8 cellular contexts compared by ENCODE assay signal in genomic region chr16:3612510-3613466, GRCh38. TPM values are rescaled to one million over a fixed set of nuclear protein-coding genes. Genes with fewer than 3 reads are reported as not detected.
DNase-seq lines count a peak whose midpoint lies in the region; ATAC-seq lines count a peak whose summit lies in the region.

No MANE protein-coding gene starts in this region.

- peaks cover 47% of the 10 kb centered on the region for H3K4me1 Mint-ChIP-seq in central memory CD8-positive, alpha-beta T cell
- peaks cover 32 to 63% (median 58%) of the 10 kb centered on the region in 4 donors for H3K4me1 Mint-ChIP-seq in naive thymus-derived CD8-positive, alpha-beta T cell

- H3K27me3 Mint-ChIP-seq in central memory CD8-positive, alpha-beta T cell: no peaks in the 10 kb centered on the region
- H3K27me3 Mint-ChIP-seq in naive thymus-derived CD8-positive, alpha-beta T cell: no peaks in the 10 kb centered on the region

- no peaks in the 10 kb centered on the region for H3K9me3 Mint-ChIP-seq in central memory CD8-positive, alpha-beta T cell
- no peaks in the 10 kb centered on the region for H3K9me3 Mint-ChIP-seq in naive thymus-derived CD8-positive, alpha-beta T cell

- DNase-seq in Karpas-422: peak; percentile 82
- DNase-seq in central memory CD8-positive, alpha-beta T cell (ENCODE audit: low spot score in 2 of 2): no peak
- DNase-seq in naive thymus-derived CD8-positive, alpha-beta T cell: no peak
- no peak for DNase-seq in NCI-H1694 (lab: John Stamatoyannopoulos, UW)
- no peak for DNase-seq in globus pallidus (ENCODE audit: low spot score)
- DNase-seq in NCI-H1694 treated with DMSO at 0.1 percent for 48 hours (lab: John Stamatoyannopoulos, UW): no peak
- DNase-seq in hippocampal formation (lab: John Stamatoyannopoulos, UW): no peak

- peak overlapping the region; percentile 90 for H3K9ac ChIP-seq in BLaER1
- H3K9ac ChIP-seq in Karpas-422 (ENCODE audit: low read length): peak overlapping the region; percentile 96

- H3K9me3 ChIP-seq in BLaER1 (peaks cover 10% of the 10 kb centered on the region), Karpas-422 (ENCODE audit: low read length) (no peaks in the 10 kb centered on the region)

- H3K4me3 ChIP-seq in BLaER1 (peak overlapping the region; percentile 94), Karpas-422 (ENCODE audit: low read length) (peak overlapping the region; percentile 97)

- peaks cover 33% of the 10 kb centered on the region for H3K36me3 ChIP-seq in BLaER1
- peaks cover 21% of the 10 kb centered on the region for H3K36me3 ChIP-seq in Karpas-422 (ENCODE audit: insufficient read depth, low read length)

- no peak for ATAC-seq in central memory CD8-positive, alpha-beta T cell (replicated peaks; ENCODE audit: extremely low read depth, poor library complexity, severe bottlenecking)
- no peak for ATAC-seq in naive thymus-derived CD8-positive, alpha-beta T cell

- peaks cover 10% of the 10 kb centered on the region; the same call in 1 of the 2 replicates for H4K20me1 ChIP-seq in BLaER1
- no peaks in the 10 kb centered on the region for H4K20me1 ChIP-seq in Karpas-422 (ENCODE audit: insufficient read depth, low read depth, low read length)

- H2AFZ ChIP-seq in Karpas-422 (ENCODE audit: low read length): no peak overlapping the region

- POLR2A ChIA-PET in naive thymus-derived CD8-positive, alpha-beta T cell (lab: Charles Lee): interaction anchor here (0.8 to 1.6 kb wide), 8 partner anchors 13 to 632 kb away, joined by 3 to 11 read pairs (median 5); partner anchors contain the start of genes CLUAP1, NLRC3 and PKMYT1

- H3K36me3 Mint-ChIP-seq in central memory CD8-positive, alpha-beta T cell (ENCODE audit: insufficient read depth): peaks cover 24% of the 10 kb centered on the region
- peaks cover 0 to 18% (median 3%) of the 10 kb centered on the region in 3 donors for H3K36me3 Mint-ChIP-seq in naive thymus-derived CD8-positive, alpha-beta T cell

- peak overlapping the region; percentile 91 for H3K27ac ChIP-seq in BLaER1
- peak overlapping the region; percentile 91 for H3K27ac ChIP-seq in Karpas-422 (ENCODE audit: low read length)

- H3K4me2 ChIP-seq in BLaER1: peak overlapping the region; percentile 93
- H3K4me2 ChIP-seq in Karpas-422 (ENCODE audit: low read depth, low read length, poor library complexity, severe bottlenecking): peak overlapping the region; percentile 94

- no peaks in the 10 kb centered on the region for H3K27me3 ChIP-seq in BLaER1
- H3K27me3 ChIP-seq in Karpas-422 (ENCODE audit: low read length): no peaks in the 10 kb centered on the region

- peak overlapping the region; percentile 96 for H3K4me3 Mint-ChIP-seq in central memory CD8-positive, alpha-beta T cell
- peak overlapping the region; percentile 92 to 100 (median 99) for H3K4me3 Mint-ChIP-seq in naive thymus-derived CD8-positive, alpha-beta T cell

- H3K79me2 ChIP-seq in Karpas-422 (ENCODE audit: low read length): peaks cover 82% of the 10 kb centered on the region

- peak overlapping the region; percentile 98 for H3K27ac Mint-ChIP-seq in central memory CD8-positive, alpha-beta T cell (ENCODE audit: low read depth)
- peak overlapping the region; percentile 60 to 100 (median 90) for H3K27ac Mint-ChIP-seq in naive thymus-derived CD8-positive, alpha-beta T cell

- H3K9me2 ChIP-seq in Karpas-422 (replicated peaks; ENCODE audit: insufficient read depth, low read length): no peaks in the 10 kb centered on the region

- H3K4me1 ChIP-seq in BLaER1 (peaks cover 28% of the 10 kb centered on the region), Karpas-422 (ENCODE audit: low read length) (peaks cover 55% of the 10 kb centered on the region)

RNA-seq across cellular contexts. Expression of gene SLX4, which starts 1.4 kb away (rescaled TPM):
- 9.1 and 12.7 TPM in 2 replicates for total RNA-seq in Karpas-422 (2014; rRNA removed; shearing (Covaris generic); ENCODE audit: low replicate concordance)
- total RNA-seq in naive thymus-derived CD8-positive, alpha-beta T cell: 1 to 10 TPM; 7.8 to 8.6 TPM
- 1 to 10 TPM in 1 of 3 donors, under 1 TPM in 2; 0.32 to 1.2 (median 0.43) TPM for polyA plus RNA-seq in naive thymus-derived CD8-positive, alpha-beta T cell

RNA-seq across cellular contexts. Expression of gene NLRC3, which starts 35.6 kb away (rescaled TPM):
- total RNA-seq in Karpas-422 (2014; rRNA removed; shearing (Covaris generic); ENCODE audit: low replicate concordance): 22.4 and 31.5 TPM in 2 replicates
- total RNA-seq in naive thymus-derived CD8-positive, alpha-beta T cell: 10 to 100 TPM; 93.5 to 99.9 TPM
- 10 to 100 TPM; 17.1 to 31.9 (median 19.7) TPM for polyA plus RNA-seq in naive thymus-derived CD8-positive, alpha-beta T cell

RNA-seq across cellular contexts. Expression of gene DNASE1, which starts 41.7 kb away (rescaled TPM):
- total RNA-seq in Karpas-422 (2014; rRNA removed; shearing (Covaris generic); ENCODE audit: low replicate concordance): 22.9 and 46.1 TPM in 2 replicates
- 10 to 100 TPM; 53.5 to 56.7 TPM for total RNA-seq in naive thymus-derived CD8-positive, alpha-beta T cell
- 10 to 100 TPM in 1 of 3 donors, 1 to 10 TPM in 2; 1.5 to 15.4 (median 2.8) TPM for polyA plus RNA-seq in naive thymus-derived CD8-positive, alpha-beta T cell
